In the genomic region with DNA sequence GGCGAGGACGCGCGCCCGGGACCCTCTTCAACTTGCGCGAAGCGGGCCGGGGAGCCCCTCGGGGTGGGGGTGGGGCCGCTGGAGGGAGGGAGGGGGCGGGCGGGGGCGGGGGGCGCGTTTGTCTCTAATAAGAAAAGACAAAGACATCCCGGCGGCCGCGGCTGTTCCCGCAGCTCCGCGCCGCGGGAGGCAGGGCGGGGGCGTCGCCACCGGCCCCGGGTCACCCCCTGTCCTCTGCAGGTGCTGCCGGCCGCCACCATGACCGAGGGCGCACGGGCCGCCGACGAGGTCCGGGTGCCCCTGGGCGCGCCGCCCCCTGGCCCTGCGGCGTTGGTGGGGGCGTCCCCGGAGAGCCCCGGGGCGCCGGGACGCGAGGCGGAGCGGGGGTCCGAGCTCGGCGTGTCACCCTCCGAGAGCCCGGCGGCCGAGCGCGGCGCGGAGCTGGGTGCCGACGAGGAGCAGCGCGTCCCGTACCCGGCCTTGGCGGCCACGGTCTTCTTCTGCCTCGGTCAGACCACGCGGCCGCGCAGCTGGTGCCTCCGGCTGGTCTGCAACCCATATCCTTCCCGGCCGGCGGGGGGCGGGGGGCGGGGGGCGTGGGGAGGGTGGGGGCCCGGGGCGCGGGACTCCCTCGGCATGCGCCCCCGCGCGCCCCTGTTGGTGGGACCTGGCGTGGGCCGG, we compare ENCODE assay signal across 12 cellular contexts. TPM values are rescaled to one million over a fixed set of nuclear protein-coding genes. Genes with fewer than 3 reads are reported as not detected.
A peak's percentile ranks its signal among the peaks of the same experiment; 100 is the strongest.
DNase-seq lines count a peak whose midpoint lies in the region; ATAC-seq and TF ChIP-seq lines count a peak whose summit lies in the region.
"Had no signal": no experiment of that assay in that cellular context is flagged by ENCODE, and none has a peak within 500 bp of the region (broad histone marks: within the 10 kb centered on the region; RNA-seq: fewer than 3 reads in every experiment).

No MANE protein-coding gene starts in this region.

- peak overlapping the region; percentile 78 for H3K4me3 Mint-ChIP-seq in chondrocyte (ENCODE audit: unreplicated experiment)

- H3K79me1 ChIP-seq in mesenchymal stem cell (replicated peaks; ENCODE audit: low read length, poor library complexity, severe bottlenecking) = no peaks in the 10 kb centered on the region

- peak overlapping the region; percentile 89 for H2BK15ac ChIP-seq in mesenchymal stem cell (ENCODE audit: low read depth, poor library complexity, severe bottlenecking)

- no peak overlapping the region for H4K8ac ChIP-seq in mesenchymal stem cell (ENCODE audit: low read length)

- no peak overlapping the region for H2AK5ac ChIP-seq in mesenchymal stem cell (ENCODE audit: low read length, severe bottlenecking)

- peaks cover 20% of the 10 kb centered on the region for H3K4me1 Mint-ChIP-seq in chondrocyte (ENCODE audit: low read depth)

- no peak overlapping the region for H3K14ac ChIP-seq in mesenchymal stem cell (ENCODE audit: low read length in 2 of 2)

- H3K23ac ChIP-seq in mesenchymal stem cell (ENCODE audit: low read length in 2 of 2) = no peak overlapping the region

- H3K36me3 ChIP-seq in heart left ventricle = no peaks in the 10 kb centered on the region
- H3K36me3 ChIP-seq in mesenchymal stem cell (ENCODE audit: control insufficient read depth in 1 of 2, insufficient read depth in 2 of 2, low read depth in 1 of 2, low read length in 2 of 2) = peaks cover 0 to 15% of the 10 kb centered on the region in 2 experiments
- no peaks in the 10 kb centered on the region for H3K36me3 ChIP-seq in upper lobe of right lung

- intact Hi-C loops in heart left ventricle (cut with DNase I) (no loop called here), left cardiac atrium (cut with DNase I) (no loop called here), upper lobe of right lung (cut with DNase I) (no loop called here)

- ATAC-seq in heart left ventricle = no peak
- ATAC-seq in left cardiac atrium = no peak
- no peak for ATAC-seq in upper lobe of right lung
- no peak for ATAC-seq in GM18502 (IDR thresholded peaks at IDR 0.05; ENCODE audit: poor library complexity, unreplicated experiment)

- H3K4me2 ChIP-seq in mesenchymal stem cell (ENCODE audit: low read length, poor library complexity, severe bottlenecking) = peak overlapping the region; percentile 57

- TF ChIP-seq CTCF in heart left ventricle (IDR thresholded peaks at IDR 0.05) (no peak), chondrocyte (IDR thresholded peaks at IDR 0.05) (peak; percentile 44), upper lobe of right lung (IDR thresholded peaks at IDR 0.05) (no peak)

- H3K4me1 ChIP-seq in heart left ventricle (peaks cover 0 to 26% (median 4%) of the 10 kb centered on the region in 12 donors), mesenchymal stem cell (ENCODE audit: control insufficient read depth, insufficient read depth, low read depth, low read length) (peaks cover 24% of the 10 kb centered on the region), upper lobe of right lung (no peaks in the 10 kb centered on the region)

- WGBS in heart left ventricle, 4 donors = 2 to 4% (median 2%) methylated on average over 9 to 94 of the region's 94 CpGs
- under 1% methylated on average over 26 of the region's 94 CpGs for WGBS in mesenchymal stem cell

- no peak overlapping the region for H2AFZ ChIP-seq in mesenchymal stem cell (ENCODE audit: low read depth, low read length)

- H3K27me3 Mint-ChIP-seq in chondrocyte (ENCODE audit: low read depth) = no peaks in the 10 kb centered on the region

- H3K18ac ChIP-seq in mesenchymal stem cell (ENCODE audit: low read depth in 1 of 2, low read length in 2 of 2) = peak overlapping the region in 1 of 2 experiments; percentile 48

- TF ChIP-seq POLR2A in heart left ventricle (IDR thresholded peaks at IDR 0.05) = no peak

- H3K9me3 Mint-ChIP-seq in chondrocyte (ENCODE audit: low read depth) = no peaks in the 10 kb centered on the region

- H4K91ac ChIP-seq in mesenchymal stem cell (ENCODE audit: low read length) = no peak overlapping the region

- no peak for DNase-seq in heart left ventricle
- DNase-seq in left cardiac atrium = no peak
- no peak for DNase-seq in chondrocyte (ENCODE audit: low spot score)
- DNase-seq in mesenchymal stem cell = no peak
- no peak for DNase-seq in upper lobe of right lung
- DNase-seq in Ammon's horn (ENCODE audit: low spot score) = no peak
- DNase-seq in hypothalamus (lab: John Stamatoyannopoulos, UW) = no peak

- peaks cover 22 to 53% (median 40%) of the 10 kb centered on the region in 9 donors for H3K27me3 ChIP-seq in heart left ventricle
- H3K27me3 ChIP-seq in mesenchymal stem cell (ENCODE audit: control insufficient read depth in 1 of 2, insufficient read depth in 1 of 2, low read length in 2 of 2) = peaks cover 71 to 81% of the 10 kb centered on the region in 2 experiments
- peaks cover 46% of the 10 kb centered on the region for H3K27me3 ChIP-seq in upper lobe of right lung

- no peaks in the 10 kb centered on the region for H3K36me3 Mint-ChIP-seq in chondrocyte (ENCODE audit: low read depth)

- no peak overlapping the region for H2BK120ac ChIP-seq in mesenchymal stem cell (ENCODE audit: low read depth, low read length)

- no peaks in the 10 kb centered on the region for H3K9me3 ChIP-seq in heart left ventricle
- no peaks in the 10 kb centered on the region for H3K9me3 ChIP-seq in mesenchymal stem cell (ENCODE audit: control insufficient read depth, low read length)
- no peaks in the 10 kb centered on the region for H3K9me3 ChIP-seq in upper lobe of right lung

- no peak overlapping the region for H2BK12ac ChIP-seq in mesenchymal stem cell (ENCODE audit: low read length in 2 of 2)

- H3K27ac ChIP-seq in heart left ventricle (peak overlapping the region in 5 of 12 donors; percentile 39 to 90 (median 60)), mesenchymal stem cell (ENCODE audit: low read length, poor library complexity, severe bottlenecking) (no peak overlapping the region), upper lobe of right lung (no peak overlapping the region)

- H3K4me3 ChIP-seq in heart left ventricle (peak overlapping the region; percentile 20 to 54 (median 44)), mesenchymal stem cell (ENCODE audit: insufficient read depth in 1 of 2, low read depth in 1 of 2, low read length in 2 of 2) (peak overlapping the region in 1 of 2 experiments; percentile 52), upper lobe of right lung (peak overlapping the region; percentile 19)

- no peak overlapping the region for H3K9ac ChIP-seq in mesenchymal stem cell (ENCODE audit: low read length)

- H3K27ac Mint-ChIP-seq in chondrocyte (ENCODE audit: unreplicated experiment) = no peak overlapping the region

- H2BK5ac ChIP-seq in mesenchymal stem cell (ENCODE audit: low read depth, low read length, poor library complexity, severe bottlenecking) = no peak overlapping the region

- no peak overlapping the region for H3K4ac ChIP-seq in mesenchymal stem cell (ENCODE audit: low read depth in 1 of 2, low read length in 2 of 2)

RNA-seq across cellular contexts. Expression of a gene that starts 0.7 kb away (rescaled TPM):
- 10 to 100 TPM in 2 of 9 donors, 1 to 10 TPM in 7; 1.6 to 14.6 (median 2.6) TPM for total RNA-seq in heart left ventricle
- 1 to 10 TPM; 5.3 to 6.2 TPM for polyA plus RNA-seq in heart left ventricle
- 1 to 10 TPM; 6.0 to 7.1 TPM for total RNA-seq in left cardiac atrium
- 55.9 to 73.4 TPM (median 73.2 TPM) in 3 replicates for total RNA-seq in chondrocyte
- 1.2 TPM for polyA plus RNA-seq in mesenchymal stem cell (2013, experiment 1 of 2)
- polyA plus RNA-seq in mesenchymal stem cell (2013, experiment 2 of 2) = 1.1 TPM
- total RNA-seq in upper lobe of right lung = 10.9 TPM

RNA-seq across cellular contexts. Expression of a gene that starts 57.6 kb away (rescaled TPM):
- not detected for total RNA-seq in heart left ventricle
- not detected for polyA plus RNA-seq in heart left ventricle
- not detected for total RNA-seq in left cardiac atrium
- not detected in 3 replicates for total RNA-seq in chondrocyte
- polyA plus RNA-seq in mesenchymal stem cell (2013, experiment 1 of 2) = not detected
- not detected for polyA plus RNA-seq in mesenchymal stem cell (2013, experiment 2 of 2)
- total RNA-seq in upper lobe of right lung = not detected
- total RNA-seq: H4, lung microvascular endothelial cell, sciatic nerve had no signal
- polyA plus RNA-seq: BJ had no signal
